26 cellular contexts compared by ENCODE assay signal in the genomic region with DNA sequence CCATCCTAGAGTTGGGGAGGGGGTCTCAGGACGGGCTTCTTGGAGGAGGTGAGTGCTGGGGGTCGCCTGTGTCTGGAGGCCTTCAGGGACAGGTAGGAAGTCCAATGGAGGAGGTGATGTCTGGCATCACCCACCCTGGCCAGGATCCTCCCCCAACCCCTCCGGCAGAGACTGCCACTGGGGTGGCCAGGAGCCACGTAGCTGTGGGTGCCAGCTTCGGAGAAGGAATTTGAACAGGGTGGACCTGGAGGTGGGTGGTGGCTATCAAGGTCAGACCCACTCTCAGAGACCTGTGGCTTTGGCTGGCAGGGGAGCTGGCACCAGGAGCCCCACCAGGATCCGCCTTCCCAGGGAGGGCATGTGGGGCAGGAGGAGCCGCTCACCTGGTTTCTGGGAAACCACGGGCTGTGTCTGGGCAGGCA. TPM values are rescaled to one million over a fixed set of nuclear protein-coding genes. Genes with fewer than 3 reads are reported as not detected.
DNase-seq lines count a peak whose midpoint lies in the region; TF ChIP-seq lines count a peak whose summit lies in the region.
"Had no signal": no experiment of that assay in that cellular context is flagged by ENCODE, and none has a peak within 500 bp of the region (broad histone marks: within the 10 kb centered on the region; RNA-seq: fewer than 3 reads in every experiment).

No MANE protein-coding gene starts in this region.

- H3K27me3 Mint-ChIP-seq in glutamatergic neuron (ENCODE audit: unreplicated experiment), result peaks cover 9% of the 10 kb centered on the region

- TF ChIP-seq POLR2A in breast epithelium (IDR thresholded peaks at IDR 0.05) (no peak), vagina (IDR thresholded peaks at IDR 0.05) (no peak)

- CTCF ChIA-PET in mammary epithelial cell (lab: Charles Lee; ENCODE audit: low non-redundant PET), result no interaction called here

- no peak for TF ChIP-seq CTCF in mammary epithelial cell (conservative IDR thresholded peaks at IDR 0.05 in 1 of 2, IDR thresholded peaks at IDR 0.05 in 1 of 2; ENCODE audit: extremely low read depth in 1 of 2, insufficient read depth in 1 of 2, low read depth in 1 of 2, low read length in 2 of 2)
- TF ChIP-seq CTCF in breast epithelium (IDR thresholded peaks at IDR 0.05), result no peak
- no peak for TF ChIP-seq CTCF in glutamatergic neuron (IDR thresholded peaks at IDR 0.05; ENCODE audit: partially characterized antibody, unreplicated experiment)
- no peak for TF ChIP-seq CTCF in osteoblast (IDR thresholded peaks at IDR 0.05; ENCODE audit: extremely low read depth, low read depth, low read length)
- no peak for TF ChIP-seq CTCF in vagina (IDR thresholded peaks at IDR 0.05)

- no peak overlapping the region for H3K4me3 Mint-ChIP-seq in glutamatergic neuron (ENCODE audit: unreplicated experiment)
- H3K4me3 Mint-ChIP-seq: B cell, GM23338 had no signal

- H3K36me3 ChIP-seq in mammary epithelial cell (ENCODE audit: insufficient read depth, low read length) (peaks cover 7% of the 10 kb centered on the region), breast epithelium (no peaks in the 10 kb centered on the region), NT2/D1 (ENCODE audit: insufficient read depth, insufficient read length, low read length) (peaks cover 8% of the 10 kb centered on the region), osteoblast (ENCODE audit: insufficient read depth, low read length) (peaks cover 15% of the 10 kb centered on the region), vagina (peaks cover 0 to 8% of the 10 kb centered on the region in 2 donors)
- H3K36me3 ChIP-seq: HAP-1 had no signal

- no peak overlapping the region for H3K27ac Mint-ChIP-seq in glutamatergic neuron (ENCODE audit: unreplicated experiment)
- H3K27ac Mint-ChIP-seq: B cell, GM23338 had no signal

- H3K27me3 ChIP-seq in mammary epithelial cell (ENCODE audit: insufficient read depth, low read length) (no peaks in the 10 kb centered on the region), breast epithelium (no peaks in the 10 kb centered on the region), NT2/D1 (ENCODE audit: insufficient read depth, insufficient read length) (no peaks in the 10 kb centered on the region), osteoblast (ENCODE audit: insufficient read depth, low read length) (no peaks in the 10 kb centered on the region), vagina (no peaks in the 10 kb centered on the region)

- H3K9ac ChIP-seq in mammary epithelial cell (ENCODE audit: insufficient read depth, low read length) (no peak overlapping the region), NT2/D1 (ENCODE audit: insufficient read length, low read depth) (peak overlapping the region; percentile 44)

- peaks cover 10% of the 10 kb centered on the region for H3K9me3 Mint-ChIP-seq in glutamatergic neuron (ENCODE audit: unreplicated experiment)
- H3K9me3 Mint-ChIP-seq: GM23338 had no signal

- H3K4me1 ChIP-seq in mammary epithelial cell (ENCODE audit: insufficient read depth, low read length) (peaks cover 40% of the 10 kb centered on the region), breast epithelium (no peaks in the 10 kb centered on the region), NT2/D1 (ENCODE audit: insufficient read depth, insufficient read length) (peaks cover 23% of the 10 kb centered on the region), osteoblast (ENCODE audit: insufficient read depth, low read length) (peaks cover 7% of the 10 kb centered on the region), vagina (peaks cover 24% of the 10 kb centered on the region)
- H3K4me1 ChIP-seq: HAP-1 had no signal

- H3K36me3 Mint-ChIP-seq in glutamatergic neuron (ENCODE audit: unreplicated experiment), result no peaks in the 10 kb centered on the region

- DNase-seq in mammary epithelial cell, result peak; percentile 43
- no peak for DNase-seq in breast epithelium (ENCODE audit: low spot score in 2 of 2)
- DNase-seq in NT2/D1 (ENCODE audit: low read depth, low spot score), result no peak
- peak; percentile 12 for DNase-seq in glutamatergic neuron
- peak; percentile 73 for DNase-seq in osteoblast (ENCODE audit: insufficient read length, low spot score, missing footprints)
- DNase-seq in activated naive CD4-positive, alpha-beta T cell treated with anti-CD3 and anti-CD28 coated beads, Interleukin-2, amount 50 U/mL, for 16 hours, result no peak
- DNase-seq in vagina (ENCODE audit: extremely low spot score in 2 of 2), result no peak
- no peak for DNase-seq in C1 segment of cervical spinal cord (lab: John Stamatoyannopoulos, UW)
- DNase-seq: DMS53, NCI-H1092 treated with DMSO at 0.1 percent for 48 hours, NCI-H1436, NCI-H187 treated with DMSO at 0.1 percent for 48 hours, NCI-H2171 treated with DMSO at 0.1 percent for 48 hours, NCI-H524, NCI-H748 treated with DMSO at 0.1 percent for 48 hours, PC-3, SHP77 had no signal

- H3K4me3 ChIP-seq in mammary epithelial cell (replicated peaks in 1 of 3; ENCODE audit: insufficient read depth in 1 of 3, low read depth in 2 of 3, low read length in 3 of 3) (no peak overlapping the region), breast epithelium (no peak overlapping the region), NT2/D1 (ENCODE audit: insufficient read length, low read depth) (no peak overlapping the region), osteoblast (ENCODE audit: insufficient read depth, low read length) (no peak overlapping the region), vagina (no peak overlapping the region)
- H3K4me3 ChIP-seq: GM23338, HAP-1 had no signal

- H4K20me1 ChIP-seq in mammary epithelial cell (ENCODE audit: insufficient read depth, low read length) (peaks cover 13% of the 10 kb centered on the region), osteoblast (ENCODE audit: insufficient read depth, low read length) (peaks cover 58% of the 10 kb centered on the region)

- H3K9me3 ChIP-seq in mammary epithelial cell (replicated peaks; ENCODE audit: insufficient read depth, low read length) (no peaks in the 10 kb centered on the region), breast epithelium (no peaks in the 10 kb centered on the region), NT2/D1 (ENCODE audit: insufficient read depth, low read length) (no peaks in the 10 kb centered on the region), osteoblast (ENCODE audit: low read depth, low read length) (no peaks in the 10 kb centered on the region), vagina (no peaks in the 10 kb centered on the region)
- H3K9me3 ChIP-seq: HAP-1 had no signal

- in situ Hi-C loops in mammary epithelial cell (cut with MboI; ENCODE audit: low sequenced_read_pairs in 2 of 2), result no loop called here

- peaks cover 17% of the 10 kb centered on the region for H3K4me1 Mint-ChIP-seq in glutamatergic neuron (ENCODE audit: low read depth, unreplicated experiment)

- no TSS peak for BruUV-seq in mammary epithelial cell (replicated peaks; lab: Mats Ljungman, UMichigan)

- 32% methylated on average over 5 of the region's 8 CpGs for WGBS in mammary epithelial cell (ENCODE audit: low coverage, missing lambda C conversion rate)

- H3K79me2 ChIP-seq in mammary epithelial cell (ENCODE audit: insufficient read depth, low read length) (peaks cover 97% of the 10 kb centered on the region), osteoblast (ENCODE audit: insufficient read depth, low read length) (peaks cover 70% of the 10 kb centered on the region)

- H3K4me2 ChIP-seq in mammary epithelial cell (ENCODE audit: insufficient read depth, low read depth, low read length), result peak overlapping the region; percentile 22
- no peak overlapping the region for H3K4me2 ChIP-seq in osteoblast (ENCODE audit: insufficient read depth, low read length)
- H3K4me2 ChIP-seq: GM23338 had no signal

- intact Hi-C loops in mammary epithelial cell (cut with micrococcal nuclease), result no loop called here
- intact Hi-C loops in breast epithelium (cut with DNase I; ENCODE audit: low total_unique reads), result no loop called here
- intact Hi-C loops in vagina (cut with DNase I), result no loop called here

- H3K27ac ChIP-seq in mammary epithelial cell (ENCODE audit: insufficient read depth, low read depth, low read length) (no peak overlapping the region), breast epithelium (peak overlapping the region in 1 of 2 donors; percentile 43), osteoblast (ENCODE audit: low read depth, low read length) (no peak overlapping the region), vagina (no peak overlapping the region)
- H3K27ac ChIP-seq: 22Rv1, HL-60 had no signal

- dilution Hi-C loops in mammary epithelial cell (cut with HindIII; ENCODE audit: low sequenced_read_pairs), result no loop called here

- H2AFZ ChIP-seq in mammary epithelial cell (ENCODE audit: low read depth, low read length), result no peak overlapping the region
- H2AFZ ChIP-seq in osteoblast (ENCODE audit: low read length), result no peak overlapping the region
- H2AFZ ChIP-seq: GM23338 had no signal

RNA-seq across cellular contexts. Expression of gene CEP170B, which starts 9.1 kb away (rescaled TPM):
- total RNA-seq in mammary epithelial cell (10 to 100 TPM; 61.3 to 91.4 TPM), breast epithelium (10 to 100 TPM; 10.1 to 14.8 (median 13.8) TPM), glutamatergic neuron (ENCODE audit: unreplicated experiment) (80.4 TPM), osteoblast (17.1 and 21.0 TPM in 2 replicates), vagina (17.9 TPM)
- 23.1 TPM for polyA plus RNA-seq in mammary epithelial cell
- polyA minus RNA-seq in mammary epithelial cell, result 12.0 TPM

RNA-seq across cellular contexts. Expression of gene PLD4, which starts 50.6 kb away (rescaled TPM):
- total RNA-seq in mammary epithelial cell (under 1 TPM in 1 of 2 donors, not detected in 1; 0.09 TPM), breast epithelium (1 to 10 TPM in 1 of 3 donors, under 1 TPM in 1, not detected in 1; 0.33 to 4.0 TPM), glutamatergic neuron (ENCODE audit: unreplicated experiment) (not detected), osteoblast (not detected in 2 replicates), vagina (not detected)
- polyA plus RNA-seq in mammary epithelial cell, result 0.01 TPM
- polyA minus RNA-seq in mammary epithelial cell, result not detected
- total RNA-seq: Daoy, G401, GM23338, M059J, SK-MEL-5 had no signal
- polyA plus RNA-seq: GM23338 had no signal

Comparison
In these comparisons a context has a peak if more than half of its experiments do, and no peak if none do; other contexts are left out.
1. DNase-seq: peak in mammary epithelial cell (single experiment), glutamatergic neuron (single experiment) and osteoblast (single experiment); none in breast epithelium (0 of 2), NT2/D1 (single experiment), activated naive CD4-positive, alpha-beta T cell treated with anti-CD3 and anti-CD28 coated beads, Interleukin-2, amount 50 U/mL, for 16 hours (single experiment), vagina (0 of 2) and C1 segment of cervical spinal cord (0 of 14).